In genomic region chr17:35241520-35241919, GRCh38 we compare ENCODE assay signal across 8 cellular contexts. TPM values are rescaled to one million over a fixed set of nuclear protein-coding genes. Genes with fewer than 3 reads are reported as not detected.
DNase-seq lines count a peak whose midpoint lies in the region; ATAC-seq, FAIRE-seq and TF ChIP-seq lines count a peak whose summit lies in the region.

No MANE protein-coding gene starts in this region.

- peak overlapping the region; percentile 91 to 100 (median 100) for H3K4me3 Mint-ChIP-seq in naive thymus-derived CD4-positive, alpha-beta T cell

- DNase-seq in cardiac muscle cell (ENCODE audit: low read depth in 1 of 2, low spot score in 1 of 2) (no peak), left cardiac atrium (no peak), GM12878 (ENCODE audit: low read depth, low spot score) (no peak), upper lobe of right lung (no peak), KG1 (lab: John Stamatoyannopoulos, UW) (no peak)
- peak in 6 of 9 donors; percentile 16 to 43 (median 37) for DNase-seq in naive thymus-derived CD4-positive, alpha-beta T cell

- H3K36me3 ChIP-seq in cardiac muscle cell (no peaks in the 10 kb centered on the region), GM12878 (ENCODE audit: control insufficient read depth in 2 of 2, insufficient read depth in 2 of 2, low read length in 1 of 2) (no peaks in the 10 kb centered on the region), upper lobe of right lung (no peaks in the 10 kb centered on the region)
- peaks cover 0 to 19% (median 0%) of the 10 kb centered on the region in 3 experiments for H3K36me3 ChIP-seq in naive thymus-derived CD4-positive, alpha-beta T cell (ENCODE audit: control insufficient read depth in 2 of 3, insufficient read depth in 3 of 3, low read length in 3 of 3)

- H3K9me3 Mint-ChIP-seq in naive thymus-derived CD4-positive, alpha-beta T cell, result peaks cover 0 to 2% (median 0%) of the 10 kb centered on the region in 11 donors

- H3K27ac Mint-ChIP-seq in naive thymus-derived CD4-positive, alpha-beta T cell, result peak overlapping the region; percentile 94 to 100 (median 98)

- H3K79me2 ChIP-seq in GM12878 (ENCODE audit: control insufficient read depth, insufficient read depth, low read length), result no peaks in the 10 kb centered on the region

- no peak for TF ChIP-seq RAD21 in GM12878 (IDR thresholded peaks at IDR 0.05; ENCODE audit: insufficient read depth, low read depth, low read length)

- peaks cover 7 to 58% (median 34%) of the 10 kb centered on the region in 5 donors for H3K36me3 Mint-ChIP-seq in naive thymus-derived CD4-positive, alpha-beta T cell

- no peaks in the 10 kb centered on the region for H3K27me3 Mint-ChIP-seq in naive thymus-derived CD4-positive, alpha-beta T cell

- TF ChIP-seq EP300 in GM12878 (IDR thresholded peaks at IDR 0.05; ENCODE audit: borderline replicate concordance in 1 of 2, control insufficient read depth in 1 of 2, low read depth in 2 of 2, low read length in 2 of 2), result no peak

- POLR2A ChIA-PET in GM12878 (lab: Charles Lee), result interaction anchor here (1.1 kb wide), 1 partner anchor 21 kb away, joined by 3 read pairs; no protein-coding TSS in a partner anchor
- POLR2A ChIA-PET in naive thymus-derived CD4-positive, alpha-beta T cell (lab: Charles Lee), result interaction anchor here (0.7 to 12.5 kb wide), 28 partner anchors 10 to 337 kb away, joined by 3 to 459 read pairs (median 10); partner anchors contain the start of genes NLE1, PEX12, SLC35G3 and SLFN11

- intact Hi-C loops in left cardiac atrium (cut with DNase I) (loop anchor here in 1 of 2 donors (5.0 kb wide), 1 partner anchor 291 kb away; no protein-coding TSS in a partner anchor), GM12878 (cut with micrococcal nuclease; ENCODE audit: unreplicated experiment) (loop anchor here (5.0 kb wide), 1 partner anchor 206 kb away; the partner anchor contains the start of gene SLFN13), upper lobe of right lung (cut with DNase I) (no loop called here)
- intact Hi-C loops in naive thymus-derived CD4-positive, alpha-beta T cell (cut with micrococcal nuclease), result loop anchor here (5.0 to 10.0 kb wide), 3 partner anchors 206 to 563 kb away; partner anchors contain the start of genes LIG3 (in 1 of the 2), SLFN13 (in 1 of the 2) and TAF15 (in 1 of the 2)

- no peak for ATAC-seq in left cardiac atrium
- ATAC-seq in GM12878, result no peak
- no peak for ATAC-seq in naive thymus-derived CD4-positive, alpha-beta T cell
- no peak for ATAC-seq in upper lobe of right lung
- no peak for ATAC-seq in HG03565 (IDR thresholded peaks at IDR 0.05; ENCODE audit: unreplicated experiment)
- ATAC-seq in GM18498 (IDR thresholded peaks at IDR 0.05; ENCODE audit: unreplicated experiment), result no peak

- BruUV-seq in GM12878 (replicated peaks; lab: Mats Ljungman, UMichigan), result no TSS peak

- in situ Hi-C loops in GM12878 (cut with MboI), result no loop called here

- no peaks in the 10 kb centered on the region for H4K20me1 ChIP-seq in GM12878 (ENCODE audit: control insufficient read depth, insufficient read depth)

- H3K4me1 Mint-ChIP-seq in naive thymus-derived CD4-positive, alpha-beta T cell, result peaks cover 32 to 64% (median 43%) of the 10 kb centered on the region in 7 donors

- SMC1A ChIA-PET in GM12878 (lab: Charles Lee; ENCODE audit: uncharacterized antibody, unreplicated experiment), result interaction anchor here (0.9 kb wide), 1 partner anchor 59 kb away, joined by 3 read pairs; no protein-coding TSS in a partner anchor

- H3K27ac ChIP-seq in cardiac muscle cell (no peak overlapping the region), GM12878 (ENCODE audit: control insufficient read depth, insufficient read depth) (no peak overlapping the region), upper lobe of right lung (peak overlapping the region; percentile 99)
- H3K27ac ChIP-seq in naive thymus-derived CD4-positive, alpha-beta T cell (ENCODE audit: low read depth, low read length), result peak overlapping the region; percentile 85

- CTCF ChIA-PET in GM12878 (lab: Yijun Ruan, JAX), result no interaction called here
- CTCF ChIA-PET in naive thymus-derived CD4-positive, alpha-beta T cell (lab: Charles Lee), result interaction anchor here (0.7 to 6.9 kb wide), 14 partner anchors 14 to 298 kb away, joined by 3 to 52 read pairs (median 6); partner anchors contain the start of genes NLE1 and SLFN12L

- peak overlapping the region; percentile 95 for H3K4me2 ChIP-seq in GM12878 (ENCODE audit: control insufficient read depth, insufficient read depth)

- H3K27me3 ChIP-seq in cardiac muscle cell (no peaks in the 10 kb centered on the region), GM12878 (replicated peaks in 1 of 2; ENCODE audit: control insufficient read depth in 2 of 2, insufficient read depth in 2 of 2, low read length in 1 of 2) (no peaks in the 10 kb centered on the region), upper lobe of right lung (no peaks in the 10 kb centered on the region)
- H3K27me3 ChIP-seq in naive thymus-derived CD4-positive, alpha-beta T cell (ENCODE audit: control insufficient read depth in 2 of 2, insufficient read depth in 2 of 2, low read length in 2 of 2), result no peaks in the 10 kb centered on the region

- H3K9me3 ChIP-seq in cardiac muscle cell (ENCODE audit: low read depth), result no peaks in the 10 kb centered on the region
- H3K9me3 ChIP-seq in GM12878 (replicated peaks; ENCODE audit: control insufficient read depth, insufficient read depth, low read length), result no peaks in the 10 kb centered on the region
- H3K9me3 ChIP-seq in naive thymus-derived CD4-positive, alpha-beta T cell (ENCODE audit: control insufficient read depth in 2 of 3, low read length in 3 of 3), result no peaks in the 10 kb centered on the region
- H3K9me3 ChIP-seq in upper lobe of right lung, result no peaks in the 10 kb centered on the region

- WGBS in GM12878 (ENCODE audit: insufficient coverage, insufficient replicate concordance, low lambda C conversion rate, missing lambda C conversion rate), result 92% methylated on average over 19 of the region's 19 CpGs

- H3K4me3 ChIP-seq in cardiac muscle cell (peak overlapping the region; percentile 63), GM12878 (peak overlapping the region; percentile 98; the same call in 1 of the 2 replicates), upper lobe of right lung (peak overlapping the region; percentile 86)
- H3K4me3 ChIP-seq in naive thymus-derived CD4-positive, alpha-beta T cell (ENCODE audit: low read length), result peak overlapping the region; percentile 97

- H3K4me1 ChIP-seq in cardiac muscle cell (ENCODE audit: low read depth), result peaks cover 18% of the 10 kb centered on the region
- peaks cover 13% of the 10 kb centered on the region; the same call in 1 of the 2 replicates for H3K4me1 ChIP-seq in GM12878 (ENCODE audit: control insufficient read depth, insufficient read depth, low read length)
- peaks cover 35 to 40% of the 10 kb centered on the region in 2 donors for H3K4me1 ChIP-seq in naive thymus-derived CD4-positive, alpha-beta T cell (ENCODE audit: control insufficient read depth in 2 of 2, insufficient read depth in 2 of 2, low read length in 2 of 2)
- peaks cover 33% of the 10 kb centered on the region for H3K4me1 ChIP-seq in upper lobe of right lung

- no peak for FAIRE-seq in GM12878 (lab: Jason Lieb, UNC)

- no peak overlapping the region; the same call in 1 of the 2 replicates for H3K9ac ChIP-seq in GM12878 (ENCODE audit: control insufficient read depth, insufficient read depth, low read length)

- H2AFZ ChIP-seq in GM12878 (ENCODE audit: control insufficient read depth, low read depth, low read length), result no peak overlapping the region

- no peak for TF ChIP-seq POLR2A in GM12878 (IDR thresholded peaks at IDR 0.05; ENCODE audit: low read depth, low read length)

- TF ChIP-seq CTCF in cardiac muscle cell (IDR thresholded peaks at IDR 0.05; ENCODE audit: low read depth, low read length) (no peak), GM12878 (IDR thresholded peaks at IDR 0.05 in 2 of 3, conservative IDR thresholded peaks at IDR 0.05 in 1 of 3; ENCODE audit: control insufficient read depth in 2 of 3, extremely low read depth in 1 of 3, insufficient read depth in 1 of 3, low read depth in 3 of 3, low read length in 3 of 3) (no peak), upper lobe of right lung (IDR thresholded peaks at IDR 0.05) (no peak)

- RAD21 ChIA-PET in GM12878 (lab: Charles Lee; ENCODE audit: unreplicated experiment), result no interaction called here

RNA-seq across cellular contexts. Expression of gene SLFN5, which starts 1.4 kb away (rescaled TPM):
- total RNA-seq in cardiac muscle cell, result 6.2 and 8.3 TPM in 2 replicates
- 2.7 and 8.9 TPM in 2 replicates for polyA plus RNA-seq in cardiac muscle cell
- total RNA-seq in left cardiac atrium, result 10 to 100 TPM; 15.8 to 27.4 TPM
- 4.2 and 5.3 TPM in 2 replicates for total RNA-seq in GM12878 (2013; cell fraction: nucleolus; rRNA removed)
- total RNA-seq in GM12878 (2014; rRNA removed), result 1.2 and 1.5 TPM in 2 replicates
- total RNA-seq in GM12878 (2014; rRNA removed; fragmentation: Illumina TruSeq; extraction: Trizol), result 1.1 and 1.3 TPM in 2 replicates
- 2.1 and 2.2 TPM in 2 replicates for total RNA-seq in GM12878 (2021)
- polyA plus RNA-seq in GM12878 (2011; ENCODE audit: low read depth), result 0.66 TPM
- polyA plus RNA-seq in GM12878 (2011; rRNA removed), result 1.7 and 2.2 TPM in 2 replicates
- polyA plus RNA-seq in GM12878 (2011; cell fraction: cytosol; rRNA removed), result 0.69 and 0.72 TPM in 2 replicates
- 0.64 and 0.85 TPM in 2 replicates for polyA plus RNA-seq in GM12878 (2011; cell fraction: nucleus; rRNA removed)
- polyA plus RNA-seq in GM12878 (2012), result 0.85 and 1.2 TPM in 2 replicates
- 1.3 and 1.6 TPM in 2 replicates for polyA plus RNA-seq in GM12878 (2014; fragmentation: Illumina TruSeq; extraction: Trizol)
- polyA plus RNA-seq in GM12878 (2014; fragmentation: Nextera tagmentation; extraction: Ambion mirVana), result under 1 TPM; 0.19 to 0.58 TPM
- 0.96 and 1.1 TPM in 2 replicates for polyA plus RNA-seq in GM12878 (2014; rRNA removed)
- polyA plus RNA-seq in GM12878 (2016; fragmentation: Nextera tagmentation; extraction: Ambion mirVana), result 1 to 10 TPM; 1.4 to 1.8 TPM
- 2.0 and 2.8 TPM in 2 replicates for polyA minus RNA-seq in GM12878 (2011; rRNA and poly(A)+ RNA removed)
- polyA minus RNA-seq in GM12878 (2011; cell fraction: cytosol; rRNA and poly(A)+ RNA removed), result 0.53 and 1.4 TPM in 2 replicates
- 0.36 and 0.57 TPM in 2 replicates for polyA minus RNA-seq in GM12878 (2011; cell fraction: nucleus; rRNA and poly(A)+ RNA removed)
- 100 to 1,000 TPM in 4 of 5 experiments, 10 to 100 TPM in 1; 80.0 to 199 (median 133) TPM for total RNA-seq in naive thymus-derived CD4-positive, alpha-beta T cell
- polyA plus RNA-seq in naive thymus-derived CD4-positive, alpha-beta T cell, result 100 to 1,000 TPM; 103 to 169 TPM
- total RNA-seq in upper lobe of right lung, result 58.4 TPM

RNA-seq across cellular contexts. Expression of gene SLC35G3, which starts 47.3 kb away (rescaled TPM):
- total RNA-seq in cardiac muscle cell, result 0.21 TPM in 1 of 2 replicates, not detected in the other
- polyA plus RNA-seq in cardiac muscle cell, result 0.11 and 0.65 TPM in 2 replicates
- total RNA-seq in left cardiac atrium, result not detected
- not detected in 2 replicates for total RNA-seq in GM12878 (2013; cell fraction: nucleolus; rRNA removed)
- total RNA-seq in GM12878 (2014; rRNA removed), result not detected in 2 replicates
- not detected in 2 replicates for total RNA-seq in GM12878 (2014; rRNA removed; fragmentation: Illumina TruSeq; extraction: Trizol)
- not detected in 2 replicates for total RNA-seq in GM12878 (2021)
- polyA plus RNA-seq in GM12878 (2011; ENCODE audit: low read depth), result not detected
- not detected in 2 replicates for polyA plus RNA-seq in GM12878 (2011; rRNA removed)
- polyA plus RNA-seq in GM12878 (2011; cell fraction: cytosol; rRNA removed), result not detected in 2 replicates
- polyA plus RNA-seq in GM12878 (2011; cell fraction: nucleus; rRNA removed), result not detected in 2 replicates
- not detected in 2 replicates for polyA plus RNA-seq in GM12878 (2012)
- not detected in 2 replicates for polyA plus RNA-seq in GM12878 (2014; fragmentation: Illumina TruSeq; extraction: Trizol)
- not detected for polyA plus RNA-seq in GM12878 (2014; fragmentation: Nextera tagmentation; extraction: Ambion mirVana)
- polyA plus RNA-seq in GM12878 (2014; rRNA removed), result not detected in 2 replicates
- not detected for polyA plus RNA-seq in GM12878 (2016; fragmentation: Nextera tagmentation; extraction: Ambion mirVana)
- polyA minus RNA-seq in GM12878 (2011; rRNA and poly(A)+ RNA removed), result not detected in 2 replicates
- polyA minus RNA-seq in GM12878 (2011; cell fraction: cytosol; rRNA and poly(A)+ RNA removed), result not detected in 2 replicates
- not detected in 2 replicates for polyA minus RNA-seq in GM12878 (2011; cell fraction: nucleus; rRNA and poly(A)+ RNA removed)
- total RNA-seq in naive thymus-derived CD4-positive, alpha-beta T cell, result not detected
- polyA plus RNA-seq in naive thymus-derived CD4-positive, alpha-beta T cell, result not detected
- total RNA-seq in upper lobe of right lung, result not detected

Comparison
In these comparisons a context has a peak if more than half of its experiments do, and no peak if none do; other contexts are left out.
1. DNase-seq: peak in naive thymus-derived CD4-positive, alpha-beta T cell (6 of 9); none in cardiac muscle cell (0 of 2), left cardiac atrium (single experiment), GM12878 (single experiment), upper lobe of right lung (single experiment) and KG1 (single experiment).
2. H3K27ac ChIP-seq: peak in naive thymus-derived CD4-positive, alpha-beta T cell (single experiment) and upper lobe of right lung (single experiment); none in cardiac muscle cell (single experiment) and GM12878 (single experiment).
3. Peak in every context shown above with its lines, with median percentiles within 50 percentile points of each other: H3K4me3 ChIP-seq.